10 cellular contexts compared by ENCODE assay signal in the genomic region with DNA sequence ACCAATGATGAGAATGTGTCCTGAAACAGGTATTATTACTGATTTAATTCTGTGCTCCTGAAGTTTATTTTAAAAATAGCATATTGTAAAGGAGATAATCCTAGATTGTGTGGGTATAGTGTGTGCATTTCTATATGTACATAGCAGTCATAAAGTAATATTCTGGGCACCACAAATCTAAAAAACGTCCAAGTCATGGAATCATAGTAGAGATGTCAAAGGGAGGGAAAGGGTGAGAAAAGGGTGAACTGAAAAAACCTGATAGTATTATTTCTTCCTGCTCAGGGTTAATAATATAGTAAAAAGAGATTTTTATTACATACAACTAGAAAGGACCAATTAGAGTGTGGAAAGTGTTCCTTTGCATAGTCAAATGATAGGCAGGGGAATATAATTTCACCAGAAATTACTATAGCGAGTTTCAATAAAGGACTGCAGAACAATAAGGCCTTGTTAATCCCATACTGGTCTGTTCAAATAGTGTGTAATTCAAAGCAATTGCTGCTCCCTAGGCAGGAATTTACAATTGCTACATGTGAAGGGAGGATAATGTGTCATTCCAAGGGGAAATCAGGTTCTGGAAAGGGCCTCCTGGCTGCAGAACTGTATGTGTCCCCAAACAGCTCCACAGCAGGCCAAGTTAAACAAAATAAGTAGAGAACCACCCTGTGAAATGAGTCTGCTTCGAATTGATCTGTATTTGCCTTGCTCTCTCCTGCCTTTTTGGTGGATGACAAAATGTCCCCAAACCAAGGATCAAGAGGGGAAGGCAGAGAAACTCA. TPM values are rescaled to one million over a fixed set of nuclear protein-coding genes. Genes with fewer than 3 reads are reported as not detected.
DNase-seq lines count a peak whose midpoint lies in the region; FAIRE-seq and TF ChIP-seq lines count a peak whose summit lies in the region.
"Had no signal": no experiment of that assay in that cellular context is flagged by ENCODE, and none has a peak within 500 bp of the region (broad histone marks: within the 10 kb centered on the region; RNA-seq: fewer than 3 reads in every experiment).

No MANE protein-coding gene starts in this region.

- peak overlapping the region; percentile 62 to 87 for H3K27ac ChIP-seq in esophagus (ENCODE audit: low read depth in 2 of 2, low read length in 1 of 2)

- H3K27ac Mint-ChIP-seq in nephron progenitor cell, result peak overlapping the region; percentile 64

- POLR2A ChIA-PET in GM10248 (lab: Yijun Ruan, JAX), result no interaction called here

- H3K4me1 Mint-ChIP-seq in nephron progenitor cell, result peaks cover 18% of the 10 kb centered on the region

- no peak overlapping the region for H3K4me3 Mint-ChIP-seq in nephron progenitor cell

- H3K36me3 ChIP-seq in esophagus (ENCODE audit: control insufficient read depth in 2 of 2, insufficient read depth in 2 of 2, low read length in 1 of 2), result no peaks in the 10 kb centered on the region

- H3K27me3 Mint-ChIP-seq in nephron progenitor cell (ENCODE audit: low read depth, poor library complexity), result no peaks in the 10 kb centered on the region

- H3K9me3 Mint-ChIP-seq in nephron progenitor cell, result no peaks in the 10 kb centered on the region

- no peak overlapping the region for H3K4me3 ChIP-seq in esophagus (ENCODE audit: low read depth in 1 of 2, low read length in 2 of 2)

- H3K27me3 ChIP-seq in esophagus (ENCODE audit: control insufficient read depth in 1 of 2, insufficient read depth in 2 of 2, low read length in 2 of 2), result no peaks in the 10 kb centered on the region

- peaks cover 7% of the 10 kb centered on the region for H3K36me3 Mint-ChIP-seq in nephron progenitor cell (ENCODE audit: low read depth)

- TF ChIP-seq CTCF in nephron progenitor cell (IDR thresholded peaks at IDR 0.05) (no peak), GM10248 (IDR thresholded peaks at IDR 0.05; ENCODE audit: control extremely low read depth, extremely low read depth, low read depth, missing control alignments) (no peak)

- H3K9me3 ChIP-seq in esophagus (ENCODE audit: control insufficient read depth in 2 of 2, insufficient read depth in 1 of 2, low read depth in 1 of 2, low read length in 1 of 2), result no peaks in the 10 kb centered on the region

- WGBS in esophagus, 2 donors, result 38 to 41% methylated on average over 3 of the region's 3 CpGs

- DNase-seq in AG20443 (ENCODE audit: low spot score), result peak; percentile 61
- peak; percentile 95 for DNase-seq in NCI-H69 (lab: John Stamatoyannopoulos, UW)
- no peak for DNase-seq in nephron progenitor cell
- DNase-seq in mesenteric fat pad (ENCODE audit: low spot score), result no peak
- DNase-seq in H54 (ENCODE audit: insufficient read length, low spot score), result no peak
- DNase-seq in GM10248 (ENCODE audit: extremely low spot score), result no peak
- no peak for DNase-seq in amygdala (lab: John Stamatoyannopoulos, UW)
- DNase-seq: activated CD4-positive, alpha-beta T cell treated with anti-CD3 and anti-CD28 coated beads, Interleukin-2, amount 50 U/mL, for 48 hours; NCI-H774 had no signal

- FAIRE-seq in H54 (lab: Jason Lieb, UNC), result no peak

- peaks cover 3% of the 10 kb centered on the region in 2 donors for H3K4me1 ChIP-seq in esophagus (ENCODE audit: control insufficient read depth in 2 of 2, insufficient read depth in 2 of 2, low read length in 1 of 2)

- no peak for TF ChIP-seq POLR2A in H54 (IDR thresholded peaks at IDR 0.05; ENCODE audit: low read depth, low read length)

- CTCF ChIA-PET in GM10248 (lab: Yijun Ruan, JAX), result interaction anchor here (1.8 to 11.7 kb wide), 3 partner anchors 8 to 10 kb away, joined by 6 to 140 read pairs (median 6); no protein-coding TSS in a partner anchor

RNA-seq across cellular contexts. Expression of gene KMT2E, which starts 42.5 kb away (rescaled TPM):
- 10 to 100 TPM; 10.8 to 15.0 TPM for polyA plus RNA-seq in esophagus
- 72.4 TPM for total RNA-seq in mesenteric fat pad

Comparison
In these comparisons a context has a peak if more than half of its experiments do, and no peak if none do; other contexts are left out.
1. DNase-seq: peak in AG20443 (single experiment) and NCI-H69 (single experiment); none in nephron progenitor cell (single experiment), mesenteric fat pad (single experiment), H54 (single experiment), GM10248 (single experiment) and amygdala (0 of 56).